ENCODE assay signal across 16 cellular contexts in genomic region chr18:6022089-6022444, GRCh38.
DNase-seq lines count a peak whose midpoint lies in the region; ATAC-seq, FAIRE-seq and TF ChIP-seq lines count a peak whose summit lies in the region.
"Had no signal": no experiment of that assay in that cellular context is flagged by ENCODE, and none has a peak within 500 bp of the region (broad histone marks: within the 10 kb centered on the region; RNA-seq: fewer than 3 reads in every experiment).

No MANE protein-coding gene starts in this region.

- no peak for TF ChIP-seq POLR2A in GM12892 (IDR thresholded peaks at IDR 0.05; ENCODE audit: low read depth, low read length)

- WGBS in GM23248 (ENCODE audit: low coverage in 1 of 2, low lambda C conversion rate in 2 of 2, missing lambda C conversion rate in 2 of 2), 2 experiments = 36 to 51% methylated on average over 2 of the region's 2 CpGs

- ATAC-seq in GM19452 (IDR thresholded peaks at IDR 0.05; ENCODE audit: unreplicated experiment) = no peak
- ATAC-seq: mucosa of descending colon, SK-N-SH treated with all-trans-retinoic acid at 6 μM for 48 hours had no signal

- H3K27me3 ChIP-seq in GM23248 (replicated peaks; ENCODE audit: insufficient read depth) (peaks cover 7% of the 10 kb centered on the region; the same call in 1 of the 2 replicates), fibroblast of lung (ENCODE audit: control insufficient read depth, insufficient read depth, low read length) (no peaks in the 10 kb centered on the region)
- H3K27me3 ChIP-seq: tibial nerve had no signal

- DNase-seq in GM12892 (ENCODE audit: insufficient read length) = no peak
- peak; percentile 9 for DNase-seq in GM23248
- DNase-seq in M059J (ENCODE audit: low read depth) = peak; percentile 11
- DNase-seq in fibroblast of lung (ENCODE audit: low read depth in 2 of 2) = peak; percentile 8 to 77
- no peak for DNase-seq in mucosa of gallbladder (ENCODE audit: low spot score)
- no peak for DNase-seq in HCEC 1CT
- no peak for DNase-seq in nephron progenitor cell
- DNase-seq: activated CD4-positive, CD25-positive, alpha-beta regulatory T cell; activated CD8-positive, alpha-beta memory T cell treated with anti-CD3 and anti-CD28 coated beads, Interleukin-2, amount 50 U/mL, for 48 hours; activated naive CD8-positive, alpha-beta T cell treated with anti-CD3 and anti-CD28 coated beads for 36 hours; Kasumi-1; mucosa of descending colon; NCI-H2029 had no signal

- in situ Hi-C loops in GM23248 (cut with MboI) = no loop called here

- peaks cover 9% of the 10 kb centered on the region for H3K27me3 Mint-ChIP-seq in nephron progenitor cell (ENCODE audit: low read depth, poor library complexity)
- H3K27me3 Mint-ChIP-seq: activated naive CD8-positive, alpha-beta T cell treated with anti-CD3 and anti-CD28 coated beads for 36 hours had no signal

- H3K9me2 ChIP-seq in GM23248 (ENCODE audit: insufficient read depth) = no peaks in the 10 kb centered on the region

- H3K36me3 ChIP-seq in GM23248 (ENCODE audit: low read depth) (no peaks in the 10 kb centered on the region), fibroblast of lung (ENCODE audit: control insufficient read depth, insufficient read depth, low read length) (no peaks in the 10 kb centered on the region)
- H3K36me3 ChIP-seq: tibial nerve had no signal

- H3K36me3 Mint-ChIP-seq in nephron progenitor cell (ENCODE audit: low read depth) = no peaks in the 10 kb centered on the region
- H3K36me3 Mint-ChIP-seq: activated naive CD8-positive, alpha-beta T cell treated with anti-CD3 and anti-CD28 coated beads for 36 hours had no signal

- H3K27ac ChIP-seq in GM23248 (no peak overlapping the region), fibroblast of lung (ENCODE audit: insufficient read depth, low read length) (no peak overlapping the region)
- H3K27ac ChIP-seq: tibial nerve had no signal

- H3K4me1 ChIP-seq in GM23248 (ENCODE audit: insufficient read depth) (no peaks in the 10 kb centered on the region), fibroblast of lung (ENCODE audit: control insufficient read depth, extremely low read depth, insufficient read depth, low read length) (no peaks in the 10 kb centered on the region)
- H3K4me1 ChIP-seq: tibial nerve had no signal

- no peak for TF ChIP-seq CTCF in fibroblast of lung (conservative IDR thresholded peaks at IDR 0.05 in 1 of 2, IDR thresholded peaks at IDR 0.05 in 1 of 2; ENCODE audit: low read depth in 1 of 2, low read length in 2 of 2)
- no peak for TF ChIP-seq CTCF in nephron progenitor cell (IDR thresholded peaks at IDR 0.05)

- H2AFZ ChIP-seq in GM23248 (no peak overlapping the region), fibroblast of lung (ENCODE audit: low read length) (no peak overlapping the region)

- no peaks in the 10 kb centered on the region for H3F3A ChIP-seq in GM23248 (ENCODE audit: insufficient read depth)

- no peaks in the 10 kb centered on the region for H3K9me3 ChIP-seq in GM23248 (ENCODE audit: low read depth)
- H3K9me3 ChIP-seq in fibroblast of lung (ENCODE audit: control insufficient read depth, insufficient read depth, low read depth, low read length) = no peaks in the 10 kb centered on the region
- H3K9me3 ChIP-seq: mucosa of descending colon, tibial nerve had no signal

- H4K20me1 ChIP-seq in GM23248 (ENCODE audit: insufficient read depth) = no peaks in the 10 kb centered on the region
- no peaks in the 10 kb centered on the region for H4K20me1 ChIP-seq in fibroblast of lung (ENCODE audit: control insufficient read depth, extremely low read depth, insufficient read depth, low read length)

- no peak overlapping the region for H3K27ac Mint-ChIP-seq in nephron progenitor cell
- H3K27ac Mint-ChIP-seq: activated naive CD8-positive, alpha-beta T cell treated with anti-CD3 and anti-CD28 coated beads for 36 hours had no signal

- H3K4me1 Mint-ChIP-seq in nephron progenitor cell = peaks cover 59% of the 10 kb centered on the region

- H3K4me3 Mint-ChIP-seq in nephron progenitor cell = no peak overlapping the region
- H3K4me3 Mint-ChIP-seq: activated naive CD8-positive, alpha-beta T cell treated with anti-CD3 and anti-CD28 coated beads for 36 hours had no signal

- H3K4me2 ChIP-seq in GM23248 (ENCODE audit: unreplicated experiment) = no peak overlapping the region
- no peak overlapping the region for H3K4me2 ChIP-seq in fibroblast of lung (ENCODE audit: extremely low read depth, insufficient read depth, low read length)

- no peaks in the 10 kb centered on the region for H3K79me2 ChIP-seq in GM23248 (ENCODE audit: insufficient read depth)
- no peaks in the 10 kb centered on the region for H3K79me2 ChIP-seq in fibroblast of lung (ENCODE audit: control insufficient read depth, insufficient read depth, low read length)

- H3K4me3 ChIP-seq in GM23248 (no peak overlapping the region), fibroblast of lung (replicated peaks in 1 of 4; ENCODE audit: control extremely low read depth in 1 of 4, insufficient read depth in 1 of 4, low read depth in 3 of 4, low read length in 4 of 4) (no peak overlapping the region)
- H3K4me3 ChIP-seq: mucosa of descending colon, tibial nerve had no signal

- H3K9ac ChIP-seq in GM23248 (no peak overlapping the region), fibroblast of lung (ENCODE audit: insufficient read depth, low read length) (no peak overlapping the region)

- no peaks in the 10 kb centered on the region for H3K9me3 Mint-ChIP-seq in nephron progenitor cell
- H3K9me3 Mint-ChIP-seq: activated naive CD8-positive, alpha-beta T cell treated with anti-CD3 and anti-CD28 coated beads for 36 hours had no signal

- FAIRE-seq in GM12892 (lab: Jason Lieb, UNC) = peak; percentile 72

Comparison
In these comparisons a context has a peak if more than half of its experiments do, and no peak if none do; other contexts are left out.
1. DNase-seq: peak in GM23248 (single experiment), M059J (single experiment) and fibroblast of lung (2 of 2); none in GM12892 (single experiment), mucosa of gallbladder (single experiment), HCEC 1CT (single experiment) and nephron progenitor cell (single experiment).